8 cellular contexts compared by ENCODE assay signal in the genomic region with DNA sequence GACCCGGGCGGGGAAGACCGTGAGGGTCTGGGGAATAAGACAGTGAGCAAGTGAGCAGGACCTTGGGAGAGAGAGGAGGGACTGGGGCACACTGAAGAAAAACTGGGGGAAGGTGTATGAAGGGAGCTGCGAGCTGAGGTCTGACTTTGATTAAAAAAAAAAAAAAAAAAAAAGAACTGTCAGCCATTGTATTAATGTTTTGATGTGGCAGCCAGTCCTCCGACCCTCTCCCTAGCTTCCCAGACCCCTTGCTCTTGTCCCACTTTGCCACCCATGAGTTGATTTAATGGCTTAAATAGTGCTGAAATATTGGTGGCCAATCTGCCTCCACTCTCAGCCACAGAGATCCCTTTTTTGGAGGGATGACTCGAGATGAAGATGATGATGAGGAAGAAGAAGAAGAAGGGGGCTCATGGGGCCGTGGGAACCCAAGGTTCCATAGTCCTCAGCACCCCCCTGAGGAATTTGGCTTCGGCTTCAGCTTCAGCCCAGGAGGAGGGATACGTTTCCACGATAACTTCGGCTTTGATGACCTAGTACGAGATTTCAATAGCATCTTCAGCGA. TPM values are rescaled to one million over a fixed set of nuclear protein-coding genes. Genes with fewer than 3 reads are reported as not detected.
DNase-seq lines count a peak whose midpoint lies in the region; ATAC-seq, FAIRE-seq and TF ChIP-seq lines count a peak whose summit lies in the region.

No MANE protein-coding gene starts in this region.

- H3K27me3 Mint-ChIP-seq in nephron (ENCODE audit: low read depth) = no peaks in the 10 kb centered on the region

- no peaks in the 10 kb centered on the region for H3K27me3 ChIP-seq in BLaER1
- H3K27me3 ChIP-seq in MG63 = no peaks in the 10 kb centered on the region
- H3K27me3 ChIP-seq in effector memory CD4-positive, alpha-beta T cell (replicated peaks; ENCODE audit: control insufficient read depth, insufficient read depth, low read length, poor library complexity, severe bottlenecking) = no peaks in the 10 kb centered on the region

- H3K4me2 ChIP-seq in BLaER1 = peak overlapping the region; percentile 90

- no peak for FAIRE-seq in RCC 7860 (lab: Jason Lieb, UNC)

- DNase-seq in MG63 = no peak
- no peak for DNase-seq in effector memory CD4-positive, alpha-beta T cell
- DNase-seq in stimulated activated CD4-positive, alpha-beta T cell treated with anti-CD3 and anti-CD28 coated beads, Interleukin-12 subunit alpha, Interleukin-12 subunit beta, amount 100 ng/mL, for 4 hours = no peak
- no peak for DNase-seq in RCC 7860 (ENCODE audit: low spot score)
- DNase-seq in stimulated activated CD4-positive, alpha-beta T cell treated with anti-CD3 and anti-CD28 coated beads, Interleukin-15, amount 100 ng/mL, for 24 hours = no peak

- H3K36me3 ChIP-seq in BLaER1 = peaks cover 75% of the 10 kb centered on the region
- H3K36me3 ChIP-seq in MG63 = peaks cover 55% of the 10 kb centered on the region
- H3K36me3 ChIP-seq in effector memory CD4-positive, alpha-beta T cell (ENCODE audit: control insufficient read depth, insufficient read depth, low read length) = peaks cover 34% of the 10 kb centered on the region

- H3K27ac ChIP-seq in BLaER1 = peak overlapping the region; percentile 93
- peak overlapping the region; percentile 89 for H3K27ac ChIP-seq in effector memory CD4-positive, alpha-beta T cell (ENCODE audit: insufficient read depth, low read length, poor library complexity, severe bottlenecking)

- peak overlapping the region; percentile 92 for H3K9ac ChIP-seq in BLaER1

- peaks cover 41% of the 10 kb centered on the region for H3K36me3 Mint-ChIP-seq in nephron (ENCODE audit: low read depth)

- no peak for ATAC-seq in GM21381 (IDR thresholded peaks at IDR 0.05; ENCODE audit: unreplicated experiment)

- H3K4me3 Mint-ChIP-seq in nephron = peak overlapping the region; percentile 97 to 98 (median 98)

- H3K4me3 ChIP-seq in BLaER1 (peak overlapping the region; percentile 90), MG63 (peak overlapping the region; percentile 97)
- H3K4me3 ChIP-seq in effector memory CD4-positive, alpha-beta T cell (ENCODE audit: insufficient read depth, low read depth, low read length, poor library complexity, severe bottlenecking) = peak overlapping the region; percentile 94

- peaks cover 28% of the 10 kb centered on the region for H3K4me1 ChIP-seq in BLaER1
- peaks cover 13% of the 10 kb centered on the region for H3K4me1 ChIP-seq in effector memory CD4-positive, alpha-beta T cell (ENCODE audit: control insufficient read depth, insufficient read depth, low read length, poor library complexity, severe bottlenecking)

- H3K27ac Mint-ChIP-seq in nephron = peak overlapping the region; percentile 95 to 97 (median 96)

- no peaks in the 10 kb centered on the region for H3K9me3 Mint-ChIP-seq in nephron

- H3K9me3 ChIP-seq in BLaER1 (no peaks in the 10 kb centered on the region), MG63 (no peaks in the 10 kb centered on the region)
- H3K9me3 ChIP-seq in effector memory CD4-positive, alpha-beta T cell (ENCODE audit: control insufficient read depth, low read length) = no peaks in the 10 kb centered on the region

- TF ChIP-seq CTCF in nephron (IDR thresholded peaks at IDR 0.05; ENCODE audit: unreplicated experiment in 3 of 3) = no peak

- H3K4me1 Mint-ChIP-seq in nephron = peaks cover 18% of the 10 kb centered on the region

- no peaks in the 10 kb centered on the region for H4K20me1 ChIP-seq in BLaER1

RNA-seq across cellular contexts. Expression of a gene that starts 0.7 kb away (rescaled TPM):
- 212 and 243 TPM in 2 replicates for total RNA-seq in MG63 (2014; rRNA removed; shearing (Covaris generic); ENCODE audit: low replicate concordance)

RNA-seq across cellular contexts. Expression of a gene that starts 47.8 kb away (rescaled TPM):
- total RNA-seq in MG63 (2014; rRNA removed; shearing (Covaris generic); ENCODE audit: low replicate concordance) = not detected in 2 replicates

RNA-seq across cellular contexts. Expression of a gene that starts 52.2 kb away (rescaled TPM):
- 58.1 and 74.8 TPM in 2 replicates for total RNA-seq in MG63 (2014; rRNA removed; shearing (Covaris generic); ENCODE audit: low replicate concordance)

RNA-seq across cellular contexts. Expression of a gene that starts 52.3 kb away (rescaled TPM):
- 208 and 217 TPM in 2 replicates for total RNA-seq in MG63 (2014; rRNA removed; shearing (Covaris generic); ENCODE audit: low replicate concordance)
